In genomic region chr3:126859415-126860246, GRCh38 we compare ENCODE assay signal across 24 cellular contexts.
DNase-seq lines count a peak whose midpoint lies in the region; ATAC-seq, FAIRE-seq and TF ChIP-seq lines count a peak whose summit lies in the region.
"Had no signal": no experiment of that assay in that cellular context is flagged by ENCODE, and none has a peak within 500 bp of the region (broad histone marks: within the 10 kb centered on the region; RNA-seq: fewer than 3 reads in every experiment).

No MANE protein-coding gene starts in this region.

- H2BK120ac ChIP-seq in H1 (replicated peaks; ENCODE audit: low read depth, low read length): no peak overlapping the region

- no peaks in the 10 kb centered on the region for H3K79me1 ChIP-seq in H1 (ENCODE audit: low read depth, low read length)

- H4K91ac ChIP-seq in H1 (replicated peaks; ENCODE audit: insufficient read length, low read length): no peak overlapping the region

- no peaks in the 10 kb centered on the region for H3K36me3 ChIP-seq in RWPE2 (ENCODE audit: low read depth)
- H3K36me3 ChIP-seq in H1 (ENCODE audit: control insufficient read depth in 2 of 4, insufficient read depth in 4 of 4, low read length in 3 of 4): peaks cover 0 to 5% (median 0%) of the 10 kb centered on the region in 4 experiments; a peak in 2 of 8 replicates
- H3K36me3 ChIP-seq: colonic mucosa, ovary, right atrium auricular region, spleen, suprapubic skin had no signal

- H3K4ac ChIP-seq in H1 (replicated peaks; ENCODE audit: insufficient read length, low read depth, low read length): no peak overlapping the region

- no peak for TF ChIP-seq RAD21 in H1 (IDR thresholded peaks at IDR 0.05 in 1 of 2, conservative IDR thresholded peaks at IDR 0.05 in 1 of 2; ENCODE audit: low read depth in 2 of 2, low read length in 2 of 2)

- H3K18ac ChIP-seq in H1 (ENCODE audit: extremely low read depth, low read length): no peak overlapping the region

- no peaks in the 10 kb centered on the region for H4K20me1 ChIP-seq in H1 (replicated peaks in 1 of 2; ENCODE audit: control insufficient read depth in 1 of 2, insufficient read depth in 2 of 2, low read length in 2 of 2)

- H2BK5ac ChIP-seq in H1 (ENCODE audit: low read depth, low read length): peak overlapping the region; percentile 66; the same call in 1 of the 2 replicates

- FAIRE-seq in H1 (lab: Jason Lieb, UNC): no peak

- H3K9me3 ChIP-seq in RWPE2 (ENCODE audit: severe bottlenecking): no peaks in the 10 kb centered on the region
- H3K9me3 ChIP-seq in H1 (ENCODE audit: insufficient read depth in 2 of 2, low read depth in 1 of 2, low read length in 1 of 2): peaks cover 0 to 5% of the 10 kb centered on the region in 2 experiments; a peak in 2 of 4 replicates
- H3K9me3 ChIP-seq: colonic mucosa, ovary, right atrium auricular region, spleen, suprapubic skin had no signal

- ATAC-seq in RWPE2 (ENCODE audit: low read depth) (no peak), GM18517 (IDR thresholded peaks at IDR 0.05; ENCODE audit: unreplicated experiment) (no peak), HG02884 (IDR thresholded peaks at IDR 0.05; ENCODE audit: unreplicated experiment) (no peak)
- ATAC-seq: activated CD8-positive, alpha-beta T cell treated with anti-CD3 and anti-CD28 coated beads for 36 hours; natural killer cell; stimulated activated naive B cell treated with anti-CD40 and anti-IgM and Interleukin-4, amounts not matched to agents 10 μg/mL and 1 μg/mL and 100 μg/mL, for 72 hours had no signal

- H2BK15ac ChIP-seq in H1 (ENCODE audit: low read length): peak overlapping the region; percentile 5; the same call in 1 of the 2 replicates

- no peak overlapping the region for H3K9ac ChIP-seq in H1 (replicated peaks in 1 of 4; ENCODE audit: extremely low read depth in 1 of 4, low read depth in 3 of 4, low read length in 3 of 4)

- H2BK20ac ChIP-seq in H1 (ENCODE audit: low read length): no peak overlapping the region

- no peak overlapping the region for H3K14ac ChIP-seq in H1 (ENCODE audit: insufficient read length)

- POLR2A ChIA-PET in H1 (lab: Charles Lee; ENCODE audit: partially characterized antibody): interaction anchor here (1.4 kb wide), 1 partner anchor 9 kb away, joined by 4 read pairs; no protein-coding TSS in a partner anchor

- H3K4me1 ChIP-seq in RWPE2 (ENCODE audit: insufficient read depth, poor library complexity, severe bottlenecking) (peaks cover 10% of the 10 kb centered on the region), H1 (replicated peaks in 1 of 4; ENCODE audit: control insufficient read depth in 3 of 4, insufficient read depth in 4 of 4, low read length in 3 of 4) (peaks cover 0 to 15% (median 10%) of the 10 kb centered on the region in 4 experiments; a peak in 6 of 7 replicates)
- H3K4me1 ChIP-seq: colonic mucosa, right atrium auricular region, spleen, suprapubic skin had no signal

- H2AK5ac ChIP-seq in H1 (ENCODE audit: low read depth, low read length): peak overlapping the region; percentile 90

- no peak overlapping the region for H4K8ac ChIP-seq in H1 (ENCODE audit: extremely low read depth, insufficient read depth, low read length)

- no peaks in the 10 kb centered on the region for H3K27me3 ChIP-seq in RWPE2 (ENCODE audit: insufficient read depth, poor library complexity, severe bottlenecking)
- no peaks in the 10 kb centered on the region; a peak in 1 of 7 replicates for H3K27me3 ChIP-seq in H1 (replicated peaks in 1 of 4; ENCODE audit: control insufficient read depth in 3 of 4, extremely low read depth in 1 of 4, insufficient read depth in 3 of 4, low read length in 3 of 4)
- H3K27me3 ChIP-seq: colonic mucosa, ovary, right atrium auricular region, spleen, suprapubic skin had no signal

- DNase-seq in SHP77 (lab: John Stamatoyannopoulos, UW) (peak; percentile 26 to 58), SHP77 treated with DMSO at 0.1 percent for 48 hours (lab: John Stamatoyannopoulos, UW) (no peak), RWPE2 (ENCODE audit: low spot score) (no peak), H1 (ENCODE audit: low read depth in 1 of 2, low spot score in 2 of 2) (peak in 1 of 2 experiments; percentile 17), NCI-H526 treated with DMSO at 0.1 percent for 48 hours (lab: John Stamatoyannopoulos, UW) (no peak)
- DNase-seq: activated CD4-positive, CD25-positive, alpha-beta regulatory T cell treated with anti-CD3 and anti-CD28 coated beads, Interleukin-2, amount 50 U/mL, for 72 hours; activated CD8-positive, alpha-beta T cell treated with anti-CD3 and anti-CD28 coated beads for 36 hours; activated gamma-delta T cell treated with Interleukin-2 at 50 U/mL for 16 hours; activated T-cell treated with anti-CD3 and anti-CD28 coated beads, Interleukin-2, amount 50 U/mL, for 1 hour; colonic mucosa; DND-41; left ventricle myocardium superior; natural killer cell; NCI-H526; ovary; Right ventricle myocardium superior; spleen; stimulated activated CD4-positive, alpha-beta T cell treated with anti-CD3 and anti-CD28 coated beads, Interleukin-2, amount 100 ng/mL, for 48 hours; stimulated activated naive B cell treated with anti-CD40 and anti-IgM and Interleukin-4, amounts not matched to agents 10 μg/mL and 1 μg/mL and 100 μg/mL, for 72 hours had no signal

- no peak overlapping the region for H2AFZ ChIP-seq in H1 (ENCODE audit: low read length)

- no peak overlapping the region for H3K56ac ChIP-seq in H1 (replicated peaks; ENCODE audit: insufficient read length, low read depth, low read length)

- CTCF ChIA-PET in H1 (lab: Charles Lee; ENCODE audit: partially characterized antibody): interaction anchor here (0.6 to 2.3 kb wide), 6 partner anchors 23 to 108 kb away, joined by 3 to 8 read pairs (median 4); no protein-coding TSS in a partner anchor

- no peak for TF ChIP-seq EP300 in H1 (IDR thresholded peaks at IDR 0.05; ENCODE audit: borderline replicate concordance in 1 of 2, low read depth in 2 of 2, low read length in 2 of 2)

- no peak for TF ChIP-seq POLR2A in H1 (IDR thresholded peaks at IDR 0.05; ENCODE audit: control extremely low read depth in 1 of 2, low read depth in 2 of 2, low read length in 2 of 2)

- no peak overlapping the region for H4K5ac ChIP-seq in H1 (ENCODE audit: insufficient read length, low read depth, low read length)

- no peak overlapping the region for H3K4me2 ChIP-seq in H1 (ENCODE audit: insufficient read depth in 1 of 2, low read depth in 2 of 2, low read length in 2 of 2)

- H3K23me2 ChIP-seq in H1 (ENCODE audit: low read depth, low read length): peaks cover 16% of the 10 kb centered on the region; the same call in 1 of the 2 replicates

- H3K27ac ChIP-seq in RWPE2 (ENCODE audit: poor library complexity, severe bottlenecking) (peak overlapping the region; percentile 64), H1 (ENCODE audit: low read depth, low read length) (no peak overlapping the region), temporal lobe (ENCODE audit: low read depth, low read length) (peak overlapping the region; percentile 44)
- H3K27ac ChIP-seq: colonic mucosa, ovary, right atrium auricular region, spleen, suprapubic skin had no signal

- H3K23ac ChIP-seq in H1 (ENCODE audit: insufficient read length): no peak overlapping the region

- H2BK12ac ChIP-seq in H1 (ENCODE audit: low read depth, low read length): no peak overlapping the region

- H3K4me3 ChIP-seq in RWPE2 (ENCODE audit: severe bottlenecking) (no peak overlapping the region), H1 (ENCODE audit: extremely low read depth in 1 of 4, insufficient read depth in 2 of 4, low read depth in 3 of 4, low read length in 4 of 4) (no peak overlapping the region)
- H3K4me3 ChIP-seq: colonic mucosa, ovary, right atrium auricular region, spleen, suprapubic skin had no signal

- TF ChIP-seq CTCF in RWPE2 (IDR thresholded peaks at IDR 0.05; ENCODE audit: poor library complexity, severe bottlenecking) (no peak), H1 (IDR thresholded peaks at IDR 0.05; ENCODE audit: control extremely low read depth in 1 of 3, insufficient read depth in 1 of 3, low read depth in 1 of 3, low read length in 3 of 3) (no peak)

- WGBS in H1 (ENCODE audit: extremely low coverage in 1 of 2, insufficient coverage in 1 of 2, insufficient read length in 1 of 2, insufficient replicate concordance in 2 of 2, low coverage in 1 of 2, low lambda C conversion rate in 2 of 2, missing lambda C conversion rate in 1 of 2), 2 experiments: 91% methylated on average over 16 of the region's 16 CpGs; no CpG with 5 or more reads in 1 of the 2 experiments

- H3K79me2 ChIP-seq in H1 (ENCODE audit: control insufficient read depth in 1 of 2, insufficient read depth in 2 of 2, low read length in 2 of 2): no peaks in the 10 kb centered on the region

TF ChIP-seq in H1, 55 proteins besides CTCF, POLR2A, EP300 and RAD21 (continues in another document):
- TF ChIP-seq MAFK (IDR thresholded peaks at IDR 0.05; ENCODE audit: low read depth, low read length): no peak
- TF ChIP-seq GTF2F1 (IDR thresholded peaks at IDR 0.05; ENCODE audit: borderline replicate concordance, low read depth, low read length): no peak
- TF ChIP-seq RFX5 (IDR thresholded peaks at IDR 0.05; ENCODE audit: borderline replicate concordance, low read depth, low read length): no peak
- no peak for TF ChIP-seq KDM4A (IDR thresholded peaks at IDR 0.05; ENCODE audit: low read depth, low read length, severe bottlenecking)
- TF ChIP-seq ATF2 (IDR thresholded peaks at IDR 0.05; ENCODE audit: low read length): no peak
- TF ChIP-seq ATF3 (IDR thresholded peaks at IDR 0.05; ENCODE audit: insufficient read depth, low read depth, low read length): no peak
- TF ChIP-seq BACH1 (IDR thresholded peaks at IDR 0.05; ENCODE audit: low read length): no peak
- TF ChIP-seq CHD1 (IDR thresholded peaks at IDR 0.05; ENCODE audit: low read depth, low read length): no peak

Comparison
In these comparisons a context has a peak if more than half of its experiments do, and no peak if none do; other contexts are left out.
1. DNase-seq: peak in SHP77 (2 of 2); none in SHP77 treated with DMSO at 0.1 percent for 48 hours (single experiment), RWPE2 (single experiment) and NCI-H526 treated with DMSO at 0.1 percent for 48 hours (single experiment).